20 cellular contexts compared by ENCODE assay signal in the genomic region with DNA sequence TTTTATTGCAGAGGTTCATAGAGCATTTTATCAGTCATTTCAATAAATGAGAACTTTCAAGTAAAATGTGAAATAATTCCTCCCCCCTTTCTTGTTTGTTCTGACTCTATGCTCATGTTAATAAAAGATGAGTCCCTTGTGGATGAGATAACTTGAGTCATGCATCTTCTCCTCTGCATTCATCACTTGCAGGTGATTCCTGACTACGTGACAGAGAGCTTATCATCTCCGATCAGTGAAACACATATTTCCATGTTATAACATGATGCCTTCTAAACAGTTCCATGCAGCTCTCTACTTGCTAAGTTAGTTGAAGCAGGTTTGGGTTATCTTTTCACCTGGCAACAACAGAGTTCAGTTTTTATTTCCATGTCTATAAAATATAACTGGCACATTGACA.
DNase-seq lines count a peak whose midpoint lies in the region; ATAC-seq and TF ChIP-seq lines count a peak whose summit lies in the region.
"Had no signal": no experiment of that assay in that cellular context is flagged by ENCODE, and none has a peak within 500 bp of the region (broad histone marks: within the 10 kb centered on the region; RNA-seq: fewer than 3 reads in every experiment).

No MANE protein-coding gene starts in this region.

- H3K4ac ChIP-seq in mesendoderm (ENCODE audit: low read depth, low read length) = no peak overlapping the region

- no peak overlapping the region for H3K23ac ChIP-seq in mesendoderm (ENCODE audit: low read length)

- H2BK5ac ChIP-seq in mesendoderm (ENCODE audit: low read length) = no peak overlapping the region

- H3K9ac ChIP-seq in HUES48 (ENCODE audit: low read depth, low read length) (no peak overlapping the region), mesendoderm (ENCODE audit: low read length) (no peak overlapping the region)
- H3K9ac ChIP-seq: BLaER1 had no signal

- peaks cover 10% of the 10 kb centered on the region for H3K9me3 Mint-ChIP-seq in activated CD4-positive, alpha-beta memory T cell treated with anti-CD3 and anti-CD28 coated beads for 36 hours

- no peaks in the 10 kb centered on the region for H3K4me1 Mint-ChIP-seq in activated CD4-positive, alpha-beta memory T cell treated with anti-CD3 and anti-CD28 coated beads for 36 hours (ENCODE audit: low read depth)
- H3K4me1 Mint-ChIP-seq: B cell; CD4-positive, CD25-positive, alpha-beta regulatory T cell had no signal

- ATAC-seq in foreskin keratinocyte = peak; percentile 93
- ATAC-seq in HG03469 (IDR thresholded peaks at IDR 0.05; ENCODE audit: unreplicated experiment) = no peak
- ATAC-seq: CD8-positive, alpha-beta T cell; GM12878; HCT116 had no signal

- H3K56ac ChIP-seq in mesendoderm (ENCODE audit: low read length) = no peak overlapping the region

- H3K18ac ChIP-seq in mesendoderm (ENCODE audit: low read length) = no peak overlapping the region

- no peaks in the 10 kb centered on the region for H3K79me1 ChIP-seq in mesendoderm (ENCODE audit: low read length)

- H3K36me3 ChIP-seq in HUES48 (ENCODE audit: control insufficient read depth, insufficient read depth, low read length) = no peaks in the 10 kb centered on the region
- no peaks in the 10 kb centered on the region for H3K36me3 ChIP-seq in mesendoderm (ENCODE audit: control insufficient read depth, insufficient read depth, low read length)
- H3K36me3 ChIP-seq: BLaER1 had no signal

- POLR2A ChIA-PET in activated CD4-positive, alpha-beta memory T cell treated with anti-CD3 and anti-CD28 coated beads for 36 hours (lab: Charles Lee) = no interaction called here

- no peak overlapping the region for H4K8ac ChIP-seq in mesendoderm (ENCODE audit: low read depth, low read length)

- TF ChIP-seq CTCF in VCaP (conservative IDR thresholded peaks at IDR 0.05) = no peak
- no peak for TF ChIP-seq CTCF in foreskin keratinocyte (conservative IDR thresholded peaks at IDR 0.05)

- intact Hi-C loops in activated CD4-positive, alpha-beta memory T cell treated with anti-CD3 and anti-CD28 coated beads for 36 hours (cut with micrococcal nuclease) = no loop called here

- no peak overlapping the region for H4K5ac ChIP-seq in mesendoderm (ENCODE audit: low read length)

- H2BK15ac ChIP-seq in mesendoderm (replicated peaks; ENCODE audit: low read depth) = peak overlapping the region; percentile 85

- H3K27ac Mint-ChIP-seq in activated CD4-positive, alpha-beta memory T cell treated with anti-CD3 and anti-CD28 coated beads for 36 hours = no peak overlapping the region
- H3K27ac Mint-ChIP-seq: B cell; CD4-positive, CD25-positive, alpha-beta regulatory T cell; CD8-positive, alpha-beta T cell had no signal

- no peaks in the 10 kb centered on the region for H3K27me3 Mint-ChIP-seq in activated CD4-positive, alpha-beta memory T cell treated with anti-CD3 and anti-CD28 coated beads for 36 hours
- H3K27me3 Mint-ChIP-seq: B cell; CD4-positive, CD25-positive, alpha-beta regulatory T cell had no signal

- H3K36me3 Mint-ChIP-seq in activated CD4-positive, alpha-beta memory T cell treated with anti-CD3 and anti-CD28 coated beads for 36 hours = no peaks in the 10 kb centered on the region
- H3K36me3 Mint-ChIP-seq: CD4-positive, CD25-positive, alpha-beta regulatory T cell; CD8-positive, alpha-beta T cell had no signal

- DNase-seq in foreskin keratinocyte (peak; percentile 68 to 82), mesendoderm (no peak)
- no peak for DNase-seq in activated CD4-positive, alpha-beta memory T cell treated with anti-CD3 and anti-CD28 coated beads for 36 hours
- DNase-seq in stimulated activated naive CD4-positive, alpha-beta T cell (lab: John Stamatoyannopoulos, UW) = no peak
- DNase-seq: Caco-2; CD4-positive, CD25-positive, alpha-beta regulatory T cell; CD8-positive, alpha-beta T cell; DMS153; DMS79; EL; GDM1; H9 had no signal

- H3K27me3 ChIP-seq in HUES48 (ENCODE audit: control insufficient read depth, insufficient read depth, low read length) (no peaks in the 10 kb centered on the region), foreskin keratinocyte (no peaks in the 10 kb centered on the region), mesendoderm (ENCODE audit: insufficient read depth, low read length, poor library complexity) (no peaks in the 10 kb centered on the region)
- H3K27me3 ChIP-seq: BLaER1 had no signal

- no peak overlapping the region for H3K4me3 ChIP-seq in HUES48 (ENCODE audit: low read depth, low read length)
- no peak overlapping the region for H3K4me3 ChIP-seq in mesendoderm (ENCODE audit: low read length)
- H3K4me3 ChIP-seq: BLaER1, GM12878 had no signal

- H3K4me3 Mint-ChIP-seq in activated CD4-positive, alpha-beta memory T cell treated with anti-CD3 and anti-CD28 coated beads for 36 hours = no peak overlapping the region
- H3K4me3 Mint-ChIP-seq: B cell; CD4-positive, CD25-positive, alpha-beta regulatory T cell; CD8-positive, alpha-beta T cell; H9 had no signal

- CTCF ChIA-PET in activated CD4-positive, alpha-beta memory T cell treated with anti-CD3 and anti-CD28 coated beads for 36 hours (lab: Charles Lee) = no interaction called here

- H2BK120ac ChIP-seq in mesendoderm (ENCODE audit: low read depth, low read length) = no peak overlapping the region

- H3K79me2 ChIP-seq in mesendoderm (ENCODE audit: control insufficient read depth, insufficient read depth, low read length) = no peaks in the 10 kb centered on the region

- H3K4me1 ChIP-seq in HUES48 (ENCODE audit: control insufficient read depth, insufficient read depth, low read length) (peaks cover 24% of the 10 kb centered on the region), foreskin keratinocyte (no peaks in the 10 kb centered on the region), mesendoderm (ENCODE audit: control insufficient read depth, low read depth, low read length) (peaks cover 2% of the 10 kb centered on the region)
- H3K4me1 ChIP-seq: BLaER1, Caco-2 had no signal

- H2AK5ac ChIP-seq in mesendoderm (ENCODE audit: low read length) = peak overlapping the region; percentile 33

- no CpG with 5 or more reads among the region's 2 CpGs for WGBS in mesendoderm (ENCODE audit: extremely low coverage, insufficient coverage, low lambda C conversion rate)

- H3K27ac ChIP-seq in HUES48 (ENCODE audit: low read depth, low read length) (peak overlapping the region; percentile 90), VCaP (peak overlapping the region; percentile 14), foreskin keratinocyte (no peak overlapping the region), mesendoderm (ENCODE audit: low read depth, low read length) (no peak overlapping the region)
- H3K27ac ChIP-seq: BLaER1, C4-2B had no signal

- no peak overlapping the region for H3K4me2 ChIP-seq in mesendoderm (ENCODE audit: low read length)
- H3K4me2 ChIP-seq: BLaER1 had no signal

- peaks cover 14% of the 10 kb centered on the region for H3K9me3 ChIP-seq in HUES48 (ENCODE audit: control insufficient read depth, insufficient read depth, low read length)
- H3K9me3 ChIP-seq: BLaER1, Caco-2 had no signal

Comparison
In these comparisons a context has a peak if more than half of its experiments do, and no peak if none do; other contexts are left out.
1. H3K27ac ChIP-seq: peak in HUES48 (single experiment) and VCaP (single experiment); none in foreskin keratinocyte (single experiment) and mesendoderm (single experiment).
2. DNase-seq: peak in foreskin keratinocyte (2 of 2); none in mesendoderm (single experiment), activated CD4-positive, alpha-beta memory T cell treated with anti-CD3 and anti-CD28 coated beads for 36 hours (single experiment) and stimulated activated naive CD4-positive, alpha-beta T cell (0 of 6).